ENCODE assay signal across 1 cellular context in the genomic region with DNA sequence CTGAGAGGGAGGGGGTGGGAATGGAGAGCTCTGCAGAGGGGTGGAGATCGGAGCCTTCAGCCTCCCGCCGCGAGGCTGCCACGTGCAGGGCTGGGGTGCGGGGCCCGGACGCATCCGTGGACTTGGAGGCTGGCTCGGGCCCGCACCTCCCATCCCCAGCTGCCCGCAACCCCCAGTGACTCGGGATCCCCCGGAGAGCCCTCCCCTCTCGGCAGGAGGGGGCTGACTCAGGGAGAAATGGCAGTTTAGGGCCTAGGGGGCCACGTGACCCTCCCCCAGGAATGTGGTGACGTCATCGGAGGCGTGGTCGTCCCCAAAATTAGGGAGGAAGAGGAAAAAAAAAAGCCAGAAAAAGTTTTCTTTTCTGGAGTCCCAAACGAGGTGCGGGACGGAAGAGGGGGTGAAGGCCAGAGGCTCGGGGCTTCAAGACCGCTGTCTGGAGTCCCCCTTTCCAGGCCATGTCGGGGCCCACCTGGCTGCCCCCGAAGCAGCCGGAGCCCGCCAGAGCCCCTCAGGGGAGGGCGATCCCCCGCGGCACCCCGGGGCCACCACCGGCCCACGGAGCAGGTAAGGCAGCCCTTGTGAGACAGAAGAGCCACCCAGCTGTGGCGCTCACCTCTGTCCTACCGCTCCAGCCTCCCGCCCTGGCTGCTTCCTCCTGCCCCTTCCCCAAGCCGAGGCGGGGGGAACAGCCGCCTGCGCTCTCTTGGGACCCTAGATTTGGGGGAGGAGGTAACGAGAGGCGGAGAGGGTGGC.
TF ChIP-seq lines count a peak whose summit lies in the region.

TSS of gene TRIP6 (plus strand) at position 348 of the 756 bp plus-strand sequence. CDS start at position 459, 111 bp downstream.

TF ChIP-seq in HEK293, 187 proteins besides CTCF, POLR2A, EP300 and RAD21 (continued from another document and continues in another):
- TF ChIP-seq, protein P1, sequence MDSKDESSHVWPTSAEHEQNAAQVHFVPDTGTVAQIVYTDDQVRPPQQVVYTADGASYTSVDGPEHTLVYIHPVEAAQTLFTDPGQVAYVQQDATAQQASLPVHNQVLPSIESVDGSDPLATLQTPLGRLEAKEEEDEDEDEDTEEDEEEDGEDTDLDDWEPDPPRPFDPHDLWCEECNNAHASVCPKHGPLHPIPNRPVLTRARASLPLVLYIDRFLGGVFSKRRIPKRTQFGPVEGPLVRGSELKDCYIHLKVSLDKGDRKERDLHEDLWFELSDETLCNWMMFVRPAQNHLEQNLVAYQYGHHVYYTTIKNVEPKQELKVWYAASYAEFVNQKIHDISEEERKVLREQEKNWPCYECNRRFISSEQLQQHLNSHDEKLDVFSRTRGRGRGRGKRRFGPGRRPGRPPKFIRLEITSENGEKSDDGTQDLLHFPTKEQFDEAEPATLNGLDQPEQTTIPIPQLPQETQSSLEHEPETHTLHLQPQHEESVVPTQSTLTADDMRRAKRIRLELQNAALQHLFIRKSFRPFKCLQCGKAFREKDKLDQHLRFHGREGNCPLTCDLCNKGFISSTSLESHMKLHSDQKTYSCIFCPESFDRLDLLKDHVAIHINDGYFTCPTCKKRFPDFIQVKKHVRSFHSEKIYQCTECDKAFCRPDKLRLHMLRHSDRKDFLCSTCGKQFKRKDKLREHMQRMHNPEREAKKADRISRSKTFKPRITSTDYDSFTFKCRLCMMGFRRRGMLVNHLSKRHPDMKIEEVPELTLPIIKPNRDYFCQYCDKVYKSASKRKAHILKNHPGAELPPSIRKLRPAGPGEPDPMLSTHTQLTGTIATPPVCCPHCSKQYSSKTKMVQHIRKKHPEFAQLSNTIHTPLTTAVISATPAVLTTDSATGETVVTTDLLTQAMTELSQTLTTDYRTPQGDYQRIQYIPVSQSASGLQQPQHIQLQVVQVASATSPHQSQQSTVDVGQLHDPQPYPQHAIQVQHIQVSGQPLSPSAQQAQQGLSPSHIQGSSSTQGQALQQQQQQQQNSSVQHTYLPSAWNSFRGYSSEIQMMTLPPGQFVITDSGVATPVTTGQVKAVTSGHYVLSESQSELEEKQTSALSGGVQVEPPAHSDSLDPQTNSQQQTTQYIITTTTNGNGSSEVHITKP (tag by site-specific recombination; IDR thresholded peaks at IDR 0.05) = peak; percentile 84
- TF ChIP-seq ZNF292 (tag by site-specific recombination; IDR thresholded peaks at IDR 0.05; ENCODE audit: borderline replicate concordance, low read depth) (no peak), ZNF112 (tag by site-specific recombination; IDR thresholded peaks at IDR 0.05) (no peak), ZNF571 (tag by site-specific recombination; IDR thresholded peaks at IDR 0.05) (no peak), ZNF747 (tag by site-specific recombination; IDR thresholded peaks at IDR 0.05) (no peak), ZNF514 (tag by site-specific recombination; IDR thresholded peaks at IDR 0.05) (no peak), ZNF629 (tag by site-specific recombination; IDR thresholded peaks at IDR 0.05) (peak; percentile 95), ZNF311 (tag by site-specific recombination; IDR thresholded peaks at IDR 0.05; ENCODE audit: borderline replicate concordance) (no peak), ZNF239 (tag by site-specific recombination; IDR thresholded peaks at IDR 0.05) (no peak), ZNF155 (tag by site-specific recombination; IDR thresholded peaks at IDR 0.05) (no peak), ELK4 (IDR thresholded peaks at IDR 0.05; ENCODE audit: borderline replicate concordance, low read depth, low read length) (no peak), ZNF658 (tag by site-specific recombination; IDR thresholded peaks at IDR 0.05) (no peak), HOXA7 (CRISPR knock-in tag; IDR thresholded peaks at IDR 0.05; ENCODE audit: borderline replicate concordance) (no peak), SCRT2 (tag by site-specific recombination; IDR thresholded peaks at IDR 0.05) (no peak), ZNF416 (tag by site-specific recombination; IDR thresholded peaks at IDR 0.05) (no peak), ZNF777 (tag by site-specific recombination; IDR thresholded peaks at IDR 0.05; ENCODE audit: borderline replicate concordance) (no peak), ZBTB7A (tag by site-specific recombination; IDR thresholded peaks at IDR 0.05; ENCODE audit: low read depth) (peak; percentile 74; the same call in 1 of the 2 replicates), ZNF248 (tag by site-specific recombination; IDR thresholded peaks at IDR 0.05) (no peak), ZNF214 (tag by site-specific recombination; IDR thresholded peaks at IDR 0.05; ENCODE audit: borderline replicate concordance) (no peak), ZNF18 (tag by site-specific recombination; IDR thresholded peaks at IDR 0.05) (0 out of 2 replicates have a peak, but pooled peaks have one; percentile 29), SETDB1 (IDR thresholded peaks at IDR 0.05; ENCODE audit: insufficient read length, low read length) (no peak), ZSCAN23 (tag by site-specific recombination; IDR thresholded peaks at IDR 0.05) (peak; percentile 56; the same call in 1 of the 2 replicates), YY1 (tag by site-specific recombination; IDR thresholded peaks at IDR 0.05) (peak; percentile 71), GLIS1 (tag by site-specific recombination; IDR thresholded peaks at IDR 0.05) (peak; percentile 100), KLF16 (tag by site-specific recombination; IDR thresholded peaks at IDR 0.05) (peak; percentile 93; the same call in 1 of the 2 replicates), ZNF223 (tag by site-specific recombination; IDR thresholded peaks at IDR 0.05) (no peak), ZNF560 (tag by site-specific recombination; IDR thresholded peaks at IDR 0.05; ENCODE audit: borderline replicate concordance) (no peak), ZNF221 (tag by site-specific recombination; IDR thresholded peaks at IDR 0.05; ENCODE audit: borderline replicate concordance) (no peak), ZNF23 (tag by site-specific recombination; IDR thresholded peaks at IDR 0.05; ENCODE audit: borderline replicate concordance) (no peak), KLF10 (tag by site-specific recombination; IDR thresholded peaks at IDR 0.05) (peak; percentile 95), ZEB2 (tag by site-specific recombination; IDR thresholded peaks at IDR 0.05) (peak; percentile 89), OVOL3 (tag by site-specific recombination; IDR thresholded peaks at IDR 0.05) (no peak), AEBP2 (tag by site-specific recombination; IDR thresholded peaks at IDR 0.05; ENCODE audit: borderline replicate concordance) (no peak; the same call in 1 of the 2 replicates)
- TF ChIP-seq, protein P2, sequence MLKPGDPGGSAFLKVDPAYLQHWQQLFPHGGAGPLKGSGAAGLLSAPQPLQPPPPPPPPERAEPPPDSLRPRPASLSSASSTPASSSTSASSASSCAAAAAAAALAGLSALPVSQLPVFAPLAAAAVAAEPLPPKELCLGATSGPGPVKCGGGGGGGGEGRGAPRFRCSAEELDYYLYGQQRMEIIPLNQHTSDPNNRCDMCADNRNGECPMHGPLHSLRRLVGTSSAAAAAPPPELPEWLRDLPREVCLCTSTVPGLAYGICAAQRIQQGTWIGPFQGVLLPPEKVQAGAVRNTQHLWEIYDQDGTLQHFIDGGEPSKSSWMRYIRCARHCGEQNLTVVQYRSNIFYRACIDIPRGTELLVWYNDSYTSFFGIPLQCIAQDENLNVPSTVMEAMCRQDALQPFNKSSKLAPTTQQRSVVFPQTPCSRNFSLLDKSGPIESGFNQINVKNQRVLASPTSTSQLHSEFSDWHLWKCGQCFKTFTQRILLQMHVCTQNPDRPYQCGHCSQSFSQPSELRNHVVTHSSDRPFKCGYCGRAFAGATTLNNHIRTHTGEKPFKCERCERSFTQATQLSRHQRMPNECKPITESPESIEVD (tag by site-specific recombination; IDR thresholded peaks at IDR 0.05) = no peak; the same call in 1 of the 2 replicates
- TF ChIP-seq, protein P3, sequence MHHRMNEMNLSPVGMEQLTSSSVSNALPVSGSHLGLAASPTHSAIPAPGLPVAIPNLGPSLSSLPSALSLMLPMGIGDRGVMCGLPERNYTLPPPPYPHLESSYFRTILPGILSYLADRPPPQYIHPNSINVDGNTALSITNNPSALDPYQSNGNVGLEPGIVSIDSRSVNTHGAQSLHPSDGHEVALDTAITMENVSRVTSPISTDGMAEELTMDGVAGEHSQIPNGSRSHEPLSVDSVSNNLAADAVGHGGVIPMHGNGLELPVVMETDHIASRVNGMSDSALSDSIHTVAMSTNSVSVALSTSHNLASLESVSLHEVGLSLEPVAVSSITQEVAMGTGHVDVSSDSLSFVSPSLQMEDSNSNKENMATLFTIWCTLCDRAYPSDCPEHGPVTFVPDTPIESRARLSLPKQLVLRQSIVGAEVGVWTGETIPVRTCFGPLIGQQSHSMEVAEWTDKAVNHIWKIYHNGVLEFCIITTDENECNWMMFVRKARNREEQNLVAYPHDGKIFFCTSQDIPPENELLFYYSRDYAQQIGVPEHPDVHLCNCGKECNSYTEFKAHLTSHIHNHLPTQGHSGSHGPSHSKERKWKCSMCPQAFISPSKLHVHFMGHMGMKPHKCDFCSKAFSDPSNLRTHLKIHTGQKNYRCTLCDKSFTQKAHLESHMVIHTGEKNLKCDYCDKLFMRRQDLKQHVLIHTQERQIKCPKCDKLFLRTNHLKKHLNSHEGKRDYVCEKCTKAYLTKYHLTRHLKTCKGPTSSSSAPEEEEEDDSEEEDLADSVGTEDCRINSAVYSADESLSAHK (tag by site-specific recombination; IDR thresholded peaks at IDR 0.05) = peak; percentile 73; the same call in 1 of the 2 replicates
- TF ChIP-seq, protein P4, sequence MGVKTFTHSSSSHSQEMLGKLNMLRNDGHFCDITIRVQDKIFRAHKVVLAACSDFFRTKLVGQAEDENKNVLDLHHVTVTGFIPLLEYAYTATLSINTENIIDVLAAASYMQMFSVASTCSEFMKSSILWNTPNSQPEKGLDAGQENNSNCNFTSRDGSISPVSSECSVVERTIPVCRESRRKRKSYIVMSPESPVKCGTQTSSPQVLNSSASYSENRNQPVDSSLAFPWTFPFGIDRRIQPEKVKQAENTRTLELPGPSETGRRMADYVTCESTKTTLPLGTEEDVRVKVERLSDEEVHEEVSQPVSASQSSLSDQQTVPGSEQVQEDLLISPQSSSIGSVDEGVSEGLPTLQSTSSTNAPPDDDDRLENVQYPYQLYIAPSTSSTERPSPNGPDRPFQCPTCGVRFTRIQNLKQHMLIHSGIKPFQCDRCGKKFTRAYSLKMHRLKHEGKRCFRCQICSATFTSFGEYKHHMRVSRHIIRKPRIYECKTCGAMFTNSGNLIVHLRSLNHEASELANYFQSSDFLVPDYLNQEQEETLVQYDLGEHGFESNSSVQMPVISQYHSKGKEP (tag by site-specific recombination; IDR thresholded peaks at IDR 0.05) = no peak; the same call in 1 of the 2 replicates
- TF ChIP-seq, protein P5, sequence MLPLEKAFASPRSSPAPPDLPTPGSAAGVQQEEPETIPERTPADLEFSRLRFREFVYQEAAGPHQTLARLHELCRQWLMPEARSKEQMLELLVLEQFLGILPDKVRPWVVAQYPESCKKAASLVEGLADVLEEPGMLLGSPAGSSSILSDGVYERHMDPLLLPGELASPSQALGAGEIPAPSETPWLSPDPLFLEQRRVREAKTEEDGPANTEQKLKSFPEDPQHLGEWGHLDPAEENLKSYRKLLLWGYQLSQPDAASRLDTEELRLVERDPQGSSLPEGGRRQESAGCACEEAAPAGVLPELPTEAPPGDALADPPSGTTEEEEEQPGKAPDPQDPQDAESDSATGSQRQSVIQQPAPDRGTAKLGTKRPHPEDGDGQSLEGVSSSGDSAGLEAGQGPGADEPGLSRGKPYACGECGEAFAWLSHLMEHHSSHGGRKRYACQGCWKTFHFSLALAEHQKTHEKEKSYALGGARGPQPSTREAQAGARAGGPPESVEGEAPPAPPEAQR (tag by site-specific recombination; IDR thresholded peaks at IDR 0.05) = no peak
- TF ChIP-seq, protein P6, sequence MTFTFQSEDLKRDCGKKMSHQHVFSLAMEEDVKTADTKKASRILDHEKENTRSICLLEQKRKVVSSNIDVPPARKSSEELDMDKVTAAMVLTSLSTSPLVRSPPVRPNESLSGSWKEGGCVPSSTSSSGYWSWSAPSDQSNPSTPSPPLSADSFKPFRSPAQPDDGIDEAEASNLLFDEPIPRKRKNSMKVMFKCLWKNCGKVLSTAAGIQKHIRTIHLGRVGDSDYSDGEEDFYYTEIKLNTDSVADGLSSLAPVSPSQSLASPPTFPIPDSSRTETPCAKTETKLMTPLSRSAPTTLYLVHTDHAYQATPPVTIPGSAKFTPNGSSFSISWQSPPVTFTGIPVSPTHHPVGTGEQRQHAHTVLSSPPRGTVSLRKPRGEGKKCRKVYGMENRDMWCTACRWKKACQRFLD (tag by site-specific recombination; IDR thresholded peaks at IDR 0.05) = no peak
- TF ChIP-seq, protein P7, sequence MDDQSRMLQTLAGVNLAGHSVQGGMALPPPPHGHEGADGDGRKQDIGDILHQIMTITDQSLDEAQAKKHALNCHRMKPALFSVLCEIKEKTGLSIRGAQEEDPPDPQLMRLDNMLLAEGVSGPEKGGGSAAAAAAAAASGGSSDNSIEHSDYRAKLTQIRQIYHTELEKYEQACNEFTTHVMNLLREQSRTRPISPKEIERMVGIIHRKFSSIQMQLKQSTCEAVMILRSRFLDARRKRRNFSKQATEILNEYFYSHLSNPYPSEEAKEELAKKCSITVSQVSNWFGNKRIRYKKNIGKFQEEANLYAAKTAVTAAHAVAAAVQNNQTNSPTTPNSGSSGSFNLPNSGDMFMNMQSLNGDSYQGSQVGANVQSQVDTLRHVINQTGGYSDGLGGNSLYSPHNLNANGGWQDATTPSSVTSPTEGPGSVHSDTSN (CRISPR knock-in tag; IDR thresholded peaks at IDR 0.05) = no peak
